14 cellular contexts compared by ENCODE assay signal in the genomic region with DNA sequence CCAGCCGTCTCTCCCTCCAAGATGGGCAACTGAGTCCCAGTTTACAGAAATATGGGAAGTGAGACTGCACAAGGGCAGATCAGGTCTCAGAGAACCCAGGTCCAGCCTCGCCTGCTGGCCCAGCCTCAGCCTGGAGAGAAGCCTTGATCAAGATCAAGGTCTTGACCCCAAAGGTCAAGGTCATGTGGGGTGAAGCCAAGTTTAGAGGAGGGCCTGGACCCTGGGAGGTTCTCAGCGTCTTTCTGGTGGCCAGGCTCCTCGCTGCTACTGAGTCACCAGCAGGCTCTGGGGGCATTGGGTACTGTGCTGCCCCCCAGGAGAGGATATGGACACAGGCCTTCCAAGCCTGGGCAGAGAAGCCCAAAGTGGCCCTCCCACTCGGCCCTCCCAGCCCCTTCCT.
"Had no signal": no experiment of that assay in that cellular context is flagged by ENCODE, and none has a peak within 500 bp of the region (broad histone marks: within the 10 kb centered on the region; RNA-seq: fewer than 3 reads in every experiment).

No MANE protein-coding gene starts in this region.

- FAIRE-seq: pancreas had no signal

- ATAC-seq: pancreas; SK-N-SH treated with all-trans-retinoic acid at 6 μM for 48 hours; stimulated activated naive B cell treated with anti-CD40 and anti-IgM and Interleukin-4, amounts not matched to agents 10 μg/mL and 1 μg/mL and 100 μg/mL, for 72 hours had no signal

- H3K27me3 Mint-ChIP-seq: activated CD4-positive, alpha-beta memory T cell treated with anti-CD3 and anti-CD28 coated beads for 36 hours; stimulated activated naive B cell treated with anti-CD40 and anti-IgM and Interleukin-4, amounts not matched to agents 10 μg/mL and 1 μg/mL and 100 μg/mL, for 72 hours had no signal

- H3K4me1 ChIP-seq: transverse colon had no signal

- H3K27me3 ChIP-seq: breast epithelium, pancreas, transverse colon had no signal

- H3K27ac ChIP-seq: breast epithelium, pancreas, transverse colon had no signal

- H3K27ac Mint-ChIP-seq: activated CD4-positive, alpha-beta memory T cell treated with anti-CD3 and anti-CD28 coated beads for 36 hours had no signal

- H3K4me3 ChIP-seq: breast epithelium, lung, pancreas, transverse colon had no signal

- H3K4me3 Mint-ChIP-seq: activated CD4-positive, alpha-beta memory T cell treated with anti-CD3 and anti-CD28 coated beads for 36 hours; stimulated activated naive B cell treated with anti-CD40 and anti-IgM and Interleukin-4, amounts not matched to agents 10 μg/mL and 1 μg/mL and 100 μg/mL, for 72 hours had no signal

- DNase-seq: activated CD4-positive, alpha-beta memory T cell treated with anti-CD3 and anti-CD28 coated beads for 36 hours; activated CD4-positive, alpha-beta T cell treated with anti-CD3 and anti-CD28 coated beads for 1 hour; activated T-cell treated with anti-CD3 and anti-CD28 coated beads, Interleukin-2, amount 50 U/mL, for 48 hours; erythroblast; islet precursor cell; stimulated activated CD4-positive, alpha-beta T cell treated with anti-CD3 and anti-CD28 coated beads, Interleukin-12 subunit alpha, Interleukin-12 subunit beta, amount 100 ng/mL, for 4 hours; stimulated activated naive B cell treated with anti-CD40 and anti-IgM and Interleukin-4, amounts not matched to agents 10 μg/mL and 1 μg/mL and 100 μg/mL, for 72 hours; T-helper 1 cell; transverse colon had no signal

- H3K9me3 Mint-ChIP-seq: activated CD4-positive, alpha-beta memory T cell treated with anti-CD3 and anti-CD28 coated beads for 36 hours; neural crest cell; stimulated activated naive B cell treated with anti-CD40 and anti-IgM and Interleukin-4, amounts not matched to agents 10 μg/mL and 1 μg/mL and 100 μg/mL, for 72 hours had no signal

- H3K9me3 ChIP-seq: breast epithelium, pancreas, transverse colon had no signal

- H3K36me3 ChIP-seq: breast epithelium, pancreas, transverse colon had no signal
